ENCODE assay signal across 9 cellular contexts in the genomic region with DNA sequence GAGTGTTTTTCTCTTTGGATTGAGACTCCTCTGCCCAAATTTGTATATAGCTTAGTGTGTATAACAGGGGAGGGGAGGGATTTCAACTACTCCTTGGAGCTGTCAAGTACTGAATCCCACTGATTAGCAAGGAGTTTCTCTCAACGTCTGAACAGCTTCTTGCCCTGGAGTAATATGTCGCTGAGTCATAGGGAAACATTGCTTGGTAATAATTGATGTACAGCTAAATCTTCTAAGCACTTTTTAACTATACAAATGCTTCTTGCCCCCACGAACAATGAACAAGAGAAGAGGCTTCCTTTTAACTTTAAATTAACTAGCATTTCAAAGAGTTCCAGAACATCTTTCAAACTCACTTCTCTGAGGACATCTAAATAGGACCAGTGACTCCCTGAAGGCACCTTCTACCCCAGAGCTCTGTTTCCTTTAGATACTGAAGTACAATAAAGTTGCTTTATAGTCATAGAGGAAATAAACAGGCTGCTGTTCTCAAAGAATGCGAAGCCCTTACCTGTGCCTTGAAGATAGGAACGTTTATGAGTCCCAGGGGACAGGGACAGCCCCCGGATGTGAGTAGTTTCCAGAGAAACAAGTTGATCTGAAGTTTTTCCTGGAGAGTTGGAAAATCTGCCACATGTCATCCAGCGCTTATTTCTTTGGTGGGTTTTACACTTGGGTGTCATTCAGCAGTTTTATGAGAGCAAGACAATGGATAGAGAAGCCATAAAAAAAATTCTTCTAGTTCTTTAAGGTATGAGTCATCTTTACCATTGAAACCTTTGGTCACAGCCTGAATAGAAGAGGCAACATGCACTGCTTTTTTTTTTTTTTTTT.
DNase-seq lines count a peak whose midpoint lies in the region; ATAC-seq and TF ChIP-seq lines count a peak whose summit lies in the region.
"Had no signal": no experiment of that assay in that cellular context is flagged by ENCODE, and none has a peak within 500 bp of the region (broad histone marks: within the 10 kb centered on the region; RNA-seq: fewer than 3 reads in every experiment).

No MANE protein-coding gene starts in this region.

- H3K27ac ChIP-seq in sigmoid colon, result peak overlapping the region in 1 of 4 donors; percentile 5

- 31 to 32% methylated on average over 7 of the region's 7 CpGs for WGBS in lower leg skin, 2 donors
- 7 to 35% methylated on average over 7 of the region's 7 CpGs for WGBS in sigmoid colon, 2 donors

- no peak overlapping the region for H3K4me3 ChIP-seq in lower leg skin (ENCODE audit: low read depth, poor library complexity, severe bottlenecking)
- H3K4me3 ChIP-seq in sigmoid colon, result no peak overlapping the region

- H3K4me1 ChIP-seq in sigmoid colon, result peaks cover 0 to 60% (median 39%) of the 10 kb centered on the region in 4 donors

- no peaks in the 10 kb centered on the region for H3K9me3 ChIP-seq in sigmoid colon

- TF ChIP-seq POLR2A in lower leg skin (IDR thresholded peaks at IDR 0.05), result no peak
- TF ChIP-seq POLR2A in sigmoid colon (IDR thresholded peaks at IDR 0.05), result no peak

- no peak for TF ChIP-seq CTCF in lower leg skin (IDR thresholded peaks at IDR 0.05)
- TF ChIP-seq CTCF in sigmoid colon (IDR thresholded peaks at IDR 0.05), result no peak

- H3K27me3 ChIP-seq in sigmoid colon, result no peaks in the 10 kb centered on the region

- no peaks in the 10 kb centered on the region for H3K36me3 ChIP-seq in sigmoid colon

- DNase-seq in EL, result peak; percentile 89
- peak; percentile 99 for DNase-seq in SW480 (ENCODE audit: low spot score)
- DNase-seq in iPS-NIHi7 (ENCODE audit: extremely low spot score), result peak; percentile 21
- no peak for DNase-seq in NCI-H446 (lab: John Stamatoyannopoulos, UW)
- no peak for DNase-seq in hypothalamus (lab: John Stamatoyannopoulos, UW)
- no peak for DNase-seq in lower leg skin (ENCODE audit: low spot score in 2 of 2)
- DNase-seq in sigmoid colon, result no peak

- no peak for TF ChIP-seq EP300 in sigmoid colon (IDR thresholded peaks at IDR 0.05)

- peak; percentile 37 for ATAC-seq in HG02798 (IDR thresholded peaks at IDR 0.05; ENCODE audit: poor library complexity, unreplicated experiment)
- ATAC-seq: stimulated activated memory B cell treated with anti-CD40 and anti-IgM and Interleukin-4, amounts not matched to agents 10 μg/mL and 1 μg/mL and 100 μg/mL, for 72 hours had no signal

- intact Hi-C loops in lower leg skin (cut with DNase I; ENCODE audit: low total_unique reads) (no loop called here), sigmoid colon (cut with DNase I) (loop anchor here (5.0 kb wide), 1 partner anchor 1023 kb away; the partner anchor contains the start of gene MKKS)

Comparison
In these comparisons a context has a peak if more than half of its experiments do, and no peak if none do; other contexts are left out.
1. DNase-seq: peak in EL (single experiment), SW480 (single experiment) and iPS-NIHi7 (single experiment); none in NCI-H446 (0 of 2), hypothalamus (0 of 51), lower leg skin (0 of 2) and sigmoid colon (single experiment).